Comparison of ENCODE assay signal across 7 cellular contexts in the genomic region with DNA sequence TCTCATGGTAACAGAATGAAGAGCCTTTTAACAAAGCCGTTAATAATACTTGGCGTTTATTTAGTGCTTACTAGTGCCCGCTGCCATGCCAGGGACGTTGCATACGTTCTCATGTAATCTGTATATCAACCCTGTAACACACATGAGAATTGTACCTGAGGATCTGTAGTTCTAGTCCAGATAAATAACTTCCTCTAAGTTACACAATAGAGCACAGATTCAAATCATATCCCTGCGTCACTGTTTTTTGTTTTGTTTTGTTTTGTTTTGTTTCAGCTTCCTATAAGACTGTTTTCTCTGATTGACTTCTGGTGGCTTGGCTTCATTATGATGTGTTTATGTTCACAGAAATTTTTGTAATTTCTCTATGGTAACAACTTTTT. TPM values are rescaled to one million over a fixed set of nuclear protein-coding genes. Genes with fewer than 3 reads are reported as not detected.
DNase-seq lines count a peak whose midpoint lies in the region; ATAC-seq lines count a peak whose summit lies in the region.

No MANE protein-coding gene starts in this region.

- peak overlapping the region; percentile 70 for H3K27ac ChIP-seq in rectal smooth muscle tissue (ENCODE audit: low read depth, low read length)

- in situ Hi-C loops in KBM-7 (cut with MboI; ENCODE audit: low pct_unique_long_range_greater_than_20kb, low sequenced_read_pairs), result loop anchor here (25.0 kb wide), 1 partner anchor 237 kb away; no protein-coding TSS in a partner anchor

- no peaks in the 10 kb centered on the region for H3K27me3 ChIP-seq in rectal smooth muscle tissue (ENCODE audit: control insufficient read depth, insufficient read depth, low read length)

- H3K4me3 ChIP-seq in rectal smooth muscle tissue (ENCODE audit: low read length), result peak overlapping the region; percentile 89

- H3K36me3 ChIP-seq in rectal smooth muscle tissue (ENCODE audit: control insufficient read depth, insufficient read depth, low read length), result peaks cover 8% of the 10 kb centered on the region

- ATAC-seq in GM21619 (IDR thresholded peaks at IDR 0.05; ENCODE audit: unreplicated experiment) (peak; percentile 5), esophagus mucosa (peak; percentile 17)

- H3K9ac ChIP-seq in rectal smooth muscle tissue (ENCODE audit: low read length), result peak overlapping the region; percentile 50

- peaks cover 2% of the 10 kb centered on the region for H3K4me1 ChIP-seq in rectal smooth muscle tissue (ENCODE audit: control insufficient read depth, insufficient read depth, low read length)

- DNase-seq in OCI-M1 (lab: John Stamatoyannopoulos, UW) (peak; percentile 60), HCEC 1CT (no peak), KBM-7 (no peak), KG1 (lab: John Stamatoyannopoulos, UW) (no peak)

RNA-seq across cellular contexts. Expression of a gene that starts 0.6 kb away (rescaled TPM):
- total RNA-seq in esophagus mucosa, result 2.9 TPM

RNA-seq across cellular contexts. Expression of a gene that starts 16.7 kb away (rescaled TPM):
- total RNA-seq in esophagus mucosa, result 6.6 TPM

RNA-seq across cellular contexts. Expression of a gene that starts 44.6 kb away (rescaled TPM):
- total RNA-seq in esophagus mucosa, result 3.0 TPM
